ENCODE assay signal across 15 cellular contexts in the genomic region with DNA sequence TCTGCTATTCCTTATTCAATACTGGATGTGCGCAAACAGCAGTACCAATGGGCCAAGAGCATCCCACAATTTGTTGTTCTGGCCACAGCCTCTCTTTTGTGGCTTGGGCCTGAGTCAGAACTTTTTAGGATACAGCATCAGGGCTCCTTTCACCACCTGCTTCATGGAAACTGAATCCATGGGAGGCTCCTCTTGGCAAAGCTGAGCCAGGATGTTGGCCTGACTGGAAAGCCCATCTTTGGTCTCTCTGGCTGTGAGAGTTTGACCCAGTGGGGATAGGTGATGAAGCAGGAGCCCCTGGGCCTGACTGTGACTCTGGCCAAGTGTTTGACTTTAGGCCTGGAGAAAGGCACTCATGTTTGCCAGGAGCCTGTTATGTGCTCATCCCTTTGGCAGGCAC. TPM values are rescaled to one million over a fixed set of nuclear protein-coding genes. Genes with fewer than 3 reads are reported as not detected.
"Had no signal": no experiment of that assay in that cellular context is flagged by ENCODE, and none has a peak within 500 bp of the region (broad histone marks: within the 10 kb centered on the region; RNA-seq: fewer than 3 reads in every experiment).

No MANE protein-coding gene starts in this region.

- H3K4me1 ChIP-seq: right lobe of liver, SJSA1 had no signal

- DNase-seq: activated CD4-positive, alpha-beta T cell treated with anti-CD3 and anti-CD28 coated beads, Interleukin-2, amount 10 ng/mL, durations not matched to agents 24 days and 14 days; activated CD4-positive, CD25-positive, alpha-beta regulatory T cell; activated CD8-positive, alpha-beta memory T cell treated with anti-CD3 and anti-CD28 coated beads, Interleukin-2, amount 50 U/mL, for 4 hours; activated CD8-positive, alpha-beta T cell treated with anti-CD3 and anti-CD28 coated beads, Interleukin-2, amount 10 ng/mL, durations not matched to agents 7 days and 5 days; activated gamma-delta T cell; activated T-cell treated with anti-CD3 and anti-CD28 coated beads, Interleukin-2, amount 50 U/mL, for 48 hours; central memory CD4-positive, alpha-beta T cell; effector memory CD4-positive, alpha-beta T cell; kidney; posterior cingulate gyrus; right lobe of liver; spleen; T-helper 2 cell had no signal

- H3K36me3 ChIP-seq: right lobe of liver, SJSA1, spleen had no signal

- H3K4me3 ChIP-seq: right lobe of liver, SJSA1, spleen had no signal

- ATAC-seq: activated CD8-positive, alpha-beta T cell treated with anti-CD3 and anti-CD28 coated beads, Interleukin-2, amount 10 ng/mL, durations not matched to agents 7 days and 5 days; activated naive CD4-positive, alpha-beta T cell treated with anti-CD3 and anti-CD28 coated beads, Interleukin-2, amount 50 U/mL, for 72 hours had no signal

- H3K9me3 ChIP-seq: right lobe of liver, SJSA1, spleen had no signal

- H3K27me3 ChIP-seq: right lobe of liver, SJSA1, spleen had no signal

- H3K27ac ChIP-seq: right lobe of liver, SJSA1, spleen had no signal

RNA-seq across cellular contexts. Expression of a gene that starts 27.6 kb away (rescaled TPM):
- total RNA-seq: SJSA1 had no signal
